In genomic region chr12:122593910-122594309, GRCh38 we compare ENCODE assay signal across 19 cellular contexts.
"Had no signal": no experiment of that assay in that cellular context is flagged by ENCODE, and none has a peak within 500 bp of the region (broad histone marks: within the 10 kb centered on the region; RNA-seq: fewer than 3 reads in every experiment).

No MANE protein-coding gene starts in this region.

- H3K4me3 ChIP-seq: gastroesophageal sphincter, left ventricle myocardium inferior, thoracic aorta, vagina had no signal

- ATAC-seq: gastroesophageal sphincter; natural killer cell; sciatic nerve; stimulated activated memory B cell treated with anti-CD40 and anti-IgM and Interleukin-4, amounts not matched to agents 10 μg/mL and 1 μg/mL and 100 μg/mL, for 72 hours had no signal

- H3K27me3 ChIP-seq: gastroesophageal sphincter, vagina had no signal

- H3K4me1 ChIP-seq: gastroesophageal sphincter, vagina had no signal

- H3K4me3 Mint-ChIP-seq: endodermal cell; natural killer cell; stimulated activated memory B cell treated with anti-CD40 and anti-IgM and Interleukin-4, amounts not matched to agents 10 μg/mL and 1 μg/mL and 100 μg/mL, for 72 hours; type B pancreatic cell had no signal

- H3K4me1 Mint-ChIP-seq: endodermal cell; natural killer cell; stimulated activated memory B cell treated with anti-CD40 and anti-IgM and Interleukin-4, amounts not matched to agents 10 μg/mL and 1 μg/mL and 100 μg/mL, for 72 hours had no signal

- H3K27ac ChIP-seq: epithelial cell of prostate, gastroesophageal sphincter, left ventricle myocardium inferior, thoracic aorta, vagina had no signal

- H3K9me3 ChIP-seq: gastroesophageal sphincter, left ventricle myocardium inferior, thoracic aorta, vagina had no signal

- H3K36me3 ChIP-seq: left ventricle myocardium inferior had no signal

- H3K27ac Mint-ChIP-seq: endodermal cell; natural killer cell; stimulated activated memory B cell treated with anti-CD40 and anti-IgM and Interleukin-4, amounts not matched to agents 10 μg/mL and 1 μg/mL and 100 μg/mL, for 72 hours; type B pancreatic cell had no signal

- H3K9me3 Mint-ChIP-seq: endodermal cell; natural killer cell; stimulated activated memory B cell treated with anti-CD40 and anti-IgM and Interleukin-4, amounts not matched to agents 10 μg/mL and 1 μg/mL and 100 μg/mL, for 72 hours; type B pancreatic cell had no signal

- DNase-seq: activated CD4-positive, alpha-beta T cell treated with anti-CD3 and anti-CD28 coated beads for 48 hours; activated gamma-delta T cell treated with Interleukin-2 at 50 U/mL for 16 hours; cortex of kidney; endodermal cell; head of caudate nucleus; hypothalamus; left ventricle myocardium inferior; midbrain; natural killer cell; small intestine; stimulated activated CD4-positive, alpha-beta T cell treated with anti-CD3 and anti-CD28 coated beads, Interleukin-2, amount 100 ng/mL, for 24 hours; T-helper 9 cell had no signal

- H3K27me3 Mint-ChIP-seq: stimulated activated memory B cell treated with anti-CD40 and anti-IgM and Interleukin-4, amounts not matched to agents 10 μg/mL and 1 μg/mL and 100 μg/mL, for 72 hours; type B pancreatic cell had no signal
